In genomic region chr4:99028187-99028586, GRCh38 we compare ENCODE assay signal across 1 cellular context.
TF ChIP-seq lines count a peak whose summit lies in the region.

No MANE protein-coding gene starts in this region.

TF ChIP-seq in HepG2, 621 proteins besides CTCF, POLR2A, EP300 and RAD21 (continued from another document):
- TF ChIP-seq ARID5B (CRISPR knock-in tag; IDR thresholded peaks at IDR 0.05) (peak; percentile 23; the same call in 1 of the 2 replicates), TEAD3 (CRISPR knock-in tag; optimal IDR thresholded peaks at IDR 0.05; ENCODE audit: borderline replicate concordance) (peak; percentile 27)
